ENCODE assay signal across 8 cellular contexts in the genomic region with DNA sequence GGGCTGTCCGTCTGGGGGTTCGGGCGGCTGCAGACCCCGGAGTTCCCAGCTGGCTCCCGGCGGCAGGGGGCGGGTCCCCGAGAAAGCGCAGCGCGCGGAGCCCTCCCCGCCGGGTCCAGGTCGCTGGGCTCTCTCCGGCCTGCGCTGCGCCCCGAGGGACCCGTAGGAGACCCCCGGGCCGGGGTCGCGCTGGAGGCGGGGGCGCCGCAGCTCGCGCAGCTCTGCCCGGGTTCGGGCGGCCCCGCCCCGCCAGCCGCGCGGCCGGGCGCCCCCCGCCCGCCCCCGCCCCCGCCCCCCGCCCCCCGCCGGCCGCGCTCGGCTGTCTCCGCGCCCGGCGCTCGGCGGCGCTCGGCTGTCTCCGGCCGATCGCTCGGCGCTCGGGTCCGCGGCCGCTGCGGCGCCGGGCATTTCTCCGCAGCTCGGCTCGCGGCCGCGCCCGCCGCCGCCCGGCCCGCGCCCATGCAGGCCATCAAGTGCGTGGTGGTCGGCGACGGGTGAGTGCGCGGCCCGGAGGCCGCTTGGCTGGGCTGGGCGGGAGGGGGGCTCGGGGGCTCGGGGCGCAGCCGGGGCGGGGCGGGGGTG. TPM values are rescaled to one million over a fixed set of nuclear protein-coding genes. Genes with fewer than 3 reads are reported as not detected.
DNase-seq lines count a peak whose midpoint lies in the region; ATAC-seq and TF ChIP-seq lines count a peak whose summit lies in the region.

TSS of gene RAC3 (plus strand) at position 376 of the 582 bp plus-strand sequence. CDS start at position 460, 84 bp downstream.

- intact Hi-C loops in breast epithelium (cut with DNase I; ENCODE audit: low total_unique reads): loop anchor here (5.0 to 10.0 kb wide), 2 partner anchors 53 to 121 kb away; no protein-coding TSS in a partner anchor
- intact Hi-C loops in lower leg skin (cut with DNase I; ENCODE audit: low total_unique reads): loop anchor here (5.0 kb wide), 1 partner anchor 331 kb away; no protein-coding TSS in a partner anchor

- TF ChIP-seq CTCF in breast epithelium (IDR thresholded peaks at IDR 0.05): no peak
- no peak for TF ChIP-seq CTCF in lower leg skin (IDR thresholded peaks at IDR 0.05)
- TF ChIP-seq CTCF in tibial nerve (IDR thresholded peaks at IDR 0.05): no peak

- peaks cover 5 to 7% of the 10 kb centered on the region in 2 donors for H3K4me1 ChIP-seq in breast epithelium
- peaks cover 4 to 39% (median 24%) of the 10 kb centered on the region in 4 donors for H3K4me1 ChIP-seq in tibial nerve

- H3K36me3 Mint-ChIP-seq in activated naive CD4-positive, alpha-beta T cell treated with anti-CD3 and anti-CD28 coated beads, Interleukin-2, amount 50 U/mL, for 24 hours: no peaks in the 10 kb centered on the region

- H3K27me3 Mint-ChIP-seq in activated naive CD4-positive, alpha-beta T cell treated with anti-CD3 and anti-CD28 coated beads, Interleukin-2, amount 50 U/mL, for 24 hours: no peaks in the 10 kb centered on the region

- no peaks in the 10 kb centered on the region for H3K9me3 ChIP-seq in breast epithelium
- H3K9me3 ChIP-seq in tibial nerve: no peaks in the 10 kb centered on the region

- H3K27ac ChIP-seq in breast epithelium: peak within 1 kb of the TSS; percentile 61 to 83
- peak within 1 kb of the TSS in 2 of 4 donors; percentile 35 to 59 for H3K27ac ChIP-seq in tibial nerve

- peak within 1 kb of the TSS; percentile 59 for H3K27ac Mint-ChIP-seq in activated naive CD4-positive, alpha-beta T cell treated with anti-CD3 and anti-CD28 coated beads, Interleukin-2, amount 50 U/mL, for 24 hours

- H3K36me3 ChIP-seq in breast epithelium (no peaks in the 10 kb centered on the region), tibial nerve (peaks cover 0 to 40% (median 0%) of the 10 kb centered on the region in 3 donors)

- 0% methylated on average over 5 of the region's 96 CpGs; no CpG with 5 or more reads in 1 of the 2 donors for WGBS in lower leg skin, 2 donors
- WGBS in tibial nerve, 2 donors: 0% methylated on average over 6 of the region's 96 CpGs; no CpG with 5 or more reads in 1 of the 2 donors

- H3K4me3 ChIP-seq in breast epithelium (peak within 1 kb of the TSS; percentile 30 to 90 (median 59)), lower leg skin (ENCODE audit: low read depth, poor library complexity, severe bottlenecking) (peak within 1 kb of the TSS; percentile 17), tibial nerve (peak within 1 kb of the TSS; percentile 22 to 57 (median 46))

- no peaks in the 10 kb centered on the region for H3K27me3 ChIP-seq in breast epithelium
- peaks cover 0 to 12% of the 10 kb centered on the region in 2 donors for H3K27me3 ChIP-seq in tibial nerve

- no peak for TF ChIP-seq POLR2A in breast epithelium (IDR thresholded peaks at IDR 0.05)
- TF ChIP-seq POLR2A in lower leg skin (IDR thresholded peaks at IDR 0.05): no peak
- no peak for TF ChIP-seq POLR2A in tibial nerve (IDR thresholded peaks at IDR 0.05)

- H3K4me3 Mint-ChIP-seq in activated naive CD4-positive, alpha-beta T cell treated with anti-CD3 and anti-CD28 coated beads, Interleukin-2, amount 50 U/mL, for 24 hours: peak within 1 kb of the TSS; percentile 88

- TF ChIP-seq EP300 in tibial nerve (IDR thresholded peaks at IDR 0.05): no peak

- no peak for ATAC-seq in HG03039 (IDR thresholded peaks at IDR 0.05; ENCODE audit: unreplicated experiment)

- no peak for DNase-seq in activated naive CD4-positive, alpha-beta T cell (lab: John Stamatoyannopoulos, UW)
- DNase-seq in NCI-H460 (ENCODE audit: extremely low read depth, low read depth) (no peak), breast epithelium (ENCODE audit: low spot score in 2 of 2) (no peak), lower leg skin (ENCODE audit: low spot score in 2 of 2) (no peak), tibial nerve (ENCODE audit: low spot score in 2 of 2) (no peak), inferior parietal cortex (ENCODE audit: extremely low spot score) (no peak)

- H3K4me1 Mint-ChIP-seq in activated naive CD4-positive, alpha-beta T cell treated with anti-CD3 and anti-CD28 coated beads, Interleukin-2, amount 50 U/mL, for 24 hours: peaks cover 18% of the 10 kb centered on the region

- no peaks in the 10 kb centered on the region for H3K9me3 Mint-ChIP-seq in activated naive CD4-positive, alpha-beta T cell treated with anti-CD3 and anti-CD28 coated beads, Interleukin-2, amount 50 U/mL, for 24 hours

RNA-seq across cellular contexts. Expression of gene RAC3, which starts in this region (rescaled TPM):
- 19.0 and 25.5 TPM in 2 replicates for total RNA-seq in NCI-H460 (2014; rRNA removed; shearing (Covaris generic))
- polyA plus RNA-seq in NCI-H460 (2014; cell fraction: nucleus; rRNA removed): 122 and 123 TPM in 2 replicates
- total RNA-seq in breast epithelium (10 to 100 TPM in 2 of 3 donors, 1 to 10 TPM in 1; 7.6 to 23.0 (median 16.1) TPM), lower leg skin (10 to 100 TPM in 2 of 4 donors, 1 to 10 TPM in 2; 8.2 to 16.8 (median 10.0) TPM), tibial nerve (10 to 100 TPM in 1 of 4 donors, 1 to 10 TPM in 3; 2.4 to 14.7 (median 5.4) TPM)
